In genomic region chrX:55716937-55717336, GRCh38 we compare ENCODE assay signal across 8 cellular contexts.
DNase-seq lines count a peak whose midpoint lies in the region; ATAC-seq and TF ChIP-seq lines count a peak whose summit lies in the region.

No MANE protein-coding gene starts in this region.

- peak overlapping the region; percentile 16 for H3K4me3 ChIP-seq in GM06990 (replicated peaks; ENCODE audit: low read depth, low read length)
- H3K4me3 ChIP-seq in RWPE2 (ENCODE audit: severe bottlenecking): peak overlapping the region; percentile 79
- peak overlapping the region; percentile 49 for H3K4me3 ChIP-seq in rectal smooth muscle tissue (ENCODE audit: low read length)

- no peaks in the 10 kb centered on the region for H3K36me3 ChIP-seq in GM06990 (ENCODE audit: control insufficient read depth, insufficient read depth, low read length)
- peaks cover 13% of the 10 kb centered on the region for H3K36me3 ChIP-seq in RWPE2 (ENCODE audit: low read depth)
- H3K36me3 ChIP-seq in rectal smooth muscle tissue (ENCODE audit: control insufficient read depth, insufficient read depth, low read length): no peaks in the 10 kb centered on the region

- H3K27ac ChIP-seq in RWPE2 (ENCODE audit: poor library complexity, severe bottlenecking) (peak overlapping the region; percentile 48), epithelial cell of prostate (peak overlapping the region; percentile 75), rectal smooth muscle tissue (ENCODE audit: low read depth, low read length) (peak overlapping the region; percentile 60)

- no peaks in the 10 kb centered on the region for H3K9me3 ChIP-seq in RWPE2 (ENCODE audit: severe bottlenecking)

- no peak for TF ChIP-seq CTCF in GM06990 (IDR thresholded peaks at IDR 0.05; ENCODE audit: insufficient read depth, low read length, poor library complexity, severe bottlenecking)
- TF ChIP-seq CTCF in RWPE2 (IDR thresholded peaks at IDR 0.05; ENCODE audit: poor library complexity, severe bottlenecking): no peak

- no peak for ATAC-seq in RWPE2 (ENCODE audit: low read depth)

- H3K27me3 ChIP-seq in GM06990 (replicated peaks; ENCODE audit: control insufficient read depth, insufficient read depth, low read length): no peaks in the 10 kb centered on the region
- H3K27me3 ChIP-seq in RWPE2 (ENCODE audit: insufficient read depth, poor library complexity, severe bottlenecking): no peaks in the 10 kb centered on the region
- no peaks in the 10 kb centered on the region for H3K27me3 ChIP-seq in rectal smooth muscle tissue (ENCODE audit: control insufficient read depth, insufficient read depth, low read length)

- DNase-seq in GM06990 (ENCODE audit: extremely low read depth, insufficient read length) (no peak), RWPE2 (ENCODE audit: low spot score) (no peak), epithelial cell of prostate (ENCODE audit: low read depth, low spot score) (no peak), NCI-H1105 (lab: John Stamatoyannopoulos, UW) (no peak), HuH-7 (ENCODE audit: low spot score) (no peak), HUDEP-2 (lab: John Stamatoyannopoulos, UW; ENCODE audit: unreplicated experiment in 76 of 76) (no peak)
- DNase-seq in activated CD8-positive, alpha-beta memory T cell treated with anti-CD3 and anti-CD28 coated beads, Interleukin-2, amount 50 U/mL, for 48 hours: no peak

- H3K4me1 ChIP-seq in RWPE2 (ENCODE audit: insufficient read depth, poor library complexity, severe bottlenecking) (no peaks in the 10 kb centered on the region), rectal smooth muscle tissue (ENCODE audit: control insufficient read depth, insufficient read depth, low read length) (no peaks in the 10 kb centered on the region)

- no peak overlapping the region for H3K9ac ChIP-seq in rectal smooth muscle tissue (ENCODE audit: low read length)

Comparison
In these comparisons a context has a peak if more than half of its experiments do, and no peak if none do; other contexts are left out.
1. H3K4me3 ChIP-seq: peak in every context shown above with its lines; median percentile 79 in RWPE2; 49 in rectal smooth muscle tissue; 16 in GM06990.